19 cellular contexts compared by ENCODE assay signal in genomic region chr17:82869536-82869935, GRCh38. TPM values are rescaled to one million over a fixed set of nuclear protein-coding genes. Genes with fewer than 3 reads are reported as not detected.
DNase-seq lines count a peak whose midpoint lies in the region; ATAC-seq, FAIRE-seq and TF ChIP-seq lines count a peak whose summit lies in the region.
"Had no signal": no experiment of that assay in that cellular context is flagged by ENCODE, and none has a peak within 500 bp of the region (broad histone marks: within the 10 kb centered on the region; RNA-seq: fewer than 3 reads in every experiment).

No MANE protein-coding gene starts in this region.

- TF ChIP-seq RAD21 in K562 (CRISPR knock-in tag; conservative IDR thresholded peaks at IDR 0.05 in 1 of 2, IDR thresholded peaks at IDR 0.05 in 1 of 2) = no peak

- H3K23ac ChIP-seq in H9 (ENCODE audit: insufficient read length, low read depth, low read length) = no peak overlapping the region

- POLR2A ChIA-PET in K562 (lab: Yijun Ruan, JAX) = interaction anchor here (0.6 to 1.8 kb wide), 3 partner anchors 8 to 31 kb away, joined by 3 to 6 read pairs (median 4); no protein-coding TSS in a partner anchor

- WGBS in H9 (ENCODE audit: extremely low coverage, insufficient read length, low lambda C conversion rate) = no CpG with 5 or more reads among the region's 11 CpGs
- 88% methylated on average over 11 of the region's 11 CpGs for WGBS in K562 (ENCODE audit: insufficient coverage, low coverage, missing lambda C conversion rate)
- WGBS in body of pancreas, 2 donors = 74 to 88% methylated on average over 9 to 10 of the region's 11 CpGs

- TF ChIP-seq CTCF in H9 (conservative IDR thresholded peaks at IDR 0.05) (no peak), K562 (IDR thresholded peaks at IDR 0.05 in 2 of 3, conservative IDR thresholded peaks at IDR 0.05 in 1 of 3; ENCODE audit: insufficient read depth in 2 of 3, low read depth in 1 of 3, low read length in 3 of 3) (no peak), neural progenitor cell (IDR thresholded peaks at IDR 0.05) (no peak), body of pancreas (IDR thresholded peaks at IDR 0.05) (no peak)

- peaks cover 3% of the 10 kb centered on the region for H3K79me1 ChIP-seq in H9 (ENCODE audit: insufficient read depth, low read depth, low read length, poor library complexity, severe bottlenecking)

- H3K27ac Mint-ChIP-seq in H9 (peak overlapping the region in 2 of 3 experiments; percentile 51 to 82; a peak in 3 of 7 replicates), neural progenitor cell (peak overlapping the region; percentile 37)

- ATAC-seq in K562 = no peak
- no peak for ATAC-seq in body of pancreas
- no peak for ATAC-seq in HG02973 (IDR thresholded peaks at IDR 0.05; ENCODE audit: unreplicated experiment)
- ATAC-seq: A549 had no signal

- no peak overlapping the region for H4K8ac ChIP-seq in H9 (replicated peaks; ENCODE audit: insufficient read length, low read depth, low read length)

- intact Hi-C loops in K562 (cut with micrococcal nuclease) = no loop called here
- intact Hi-C loops in body of pancreas (cut with DNase I) = no loop called here

- no peaks in the 10 kb centered on the region for H3K9me1 ChIP-seq in K562 (ENCODE audit: control insufficient read depth, insufficient read depth, low read length)

- H3K9me3 ChIP-seq in BLaER1 (no peaks in the 10 kb centered on the region), H9 (ENCODE audit: control insufficient read depth, low read depth, low read length) (no peaks in the 10 kb centered on the region), K562 (replicated peaks; ENCODE audit: control insufficient read depth, insufficient read depth, low read depth, low read length) (no peaks in the 10 kb centered on the region), neural progenitor cell (ENCODE audit: low read depth) (no peaks in the 10 kb centered on the region), body of pancreas (no peaks in the 10 kb centered on the region)
- H3K9me3 ChIP-seq: A549, MG63, Peyer's patch had no signal

- H3K4me3 ChIP-seq in BLaER1 = peak overlapping the region; percentile 54
- H3K4me3 ChIP-seq in K562 = no peak overlapping the region
- H3K4me3 ChIP-seq in neural progenitor cell = no peak overlapping the region
- no peak overlapping the region for H3K4me3 ChIP-seq in body of pancreas
- H3K4me3 ChIP-seq: A549, MG63, Peyer's patch had no signal

- no peak overlapping the region for H3K18ac ChIP-seq in H9 (ENCODE audit: insufficient read length, low read depth, low read length)

- peaks cover 3% of the 10 kb centered on the region for H3K23me2 ChIP-seq in H9 (ENCODE audit: insufficient read length, low read depth, low read length, poor library complexity, severe bottlenecking)

- H3K4me1 ChIP-seq in BLaER1 (peaks cover 99% of the 10 kb centered on the region), H9 (ENCODE audit: insufficient read depth, low read length) (no peaks in the 10 kb centered on the region), K562 (replicated peaks in 1 of 2; ENCODE audit: control insufficient read depth in 2 of 2, insufficient read depth in 2 of 2, low read length in 2 of 2) (peaks cover 20 to 78% of the 10 kb centered on the region in 2 experiments), neural progenitor cell (peaks cover 14% of the 10 kb centered on the region), body of pancreas (no peaks in the 10 kb centered on the region)
- H3K4me1 ChIP-seq: A549 had no signal

- H3K9ac ChIP-seq in BLaER1 = peak overlapping the region; percentile 79
- H3K9ac ChIP-seq in H9 (ENCODE audit: extremely low read depth, insufficient read length, low read length) = no peak overlapping the region
- H3K9ac ChIP-seq in K562 (ENCODE audit: insufficient read depth in 1 of 2, low read depth in 2 of 2, low read length in 2 of 2) = peak overlapping the region; percentile 42 to 73; a peak in 2 of 4 replicates
- H3K9ac ChIP-seq in neural progenitor cell = peak overlapping the region; percentile 32
- H3K9ac ChIP-seq: KMS-11 had no signal

- H2BK15ac ChIP-seq in H9 (ENCODE audit: low read depth, low read length) = no peak overlapping the region

- in situ Hi-C loops in K562 (cut with MboI) = no loop called here

- TF ChIP-seq EP300 in K562 (IDR thresholded peaks at IDR 0.05; ENCODE audit: low read length) = no peak

- H3K79me2 ChIP-seq in H9 (ENCODE audit: insufficient read depth, low read length) (no peaks in the 10 kb centered on the region; the same call in 1 of the 2 replicates), K562 (ENCODE audit: control insufficient read depth, insufficient read depth, low read length) (peaks cover 30% of the 10 kb centered on the region), neural progenitor cell (ENCODE audit: low read depth) (peaks cover 19% of the 10 kb centered on the region)

- FAIRE-seq in K562 (lab: Jason Lieb, UNC) = no peak
- FAIRE-seq: A549 had no signal

- H2BK20ac ChIP-seq in H9 (ENCODE audit: low read depth, low read length, poor library complexity, severe bottlenecking) = no peak overlapping the region

- H3K27me3 Mint-ChIP-seq in H9 (ENCODE audit: low read depth) (no peaks in the 10 kb centered on the region; the same call in 1 of the 2 replicates), neural progenitor cell (ENCODE audit: insufficient read depth, low read depth) (peaks cover 4% of the 10 kb centered on the region)
- H3K27me3 Mint-ChIP-seq: CD4-positive, alpha-beta memory T cell had no signal

- H4K20me1 ChIP-seq in BLaER1 = peaks cover 68% of the 10 kb centered on the region
- H4K20me1 ChIP-seq in H9 (ENCODE audit: control insufficient read depth, insufficient read depth, insufficient read length) = no peaks in the 10 kb centered on the region
- no peaks in the 10 kb centered on the region for H4K20me1 ChIP-seq in K562 (replicated peaks; ENCODE audit: control insufficient read depth, insufficient read depth, low read length)
- H4K20me1 ChIP-seq in neural progenitor cell (ENCODE audit: low read depth) = peaks cover 35% of the 10 kb centered on the region

- H2AK5ac ChIP-seq in H9 (ENCODE audit: insufficient read length, low read length) = no peak overlapping the region

- H3K9me3 Mint-ChIP-seq in H9 (no peaks in the 10 kb centered on the region), neural progenitor cell (no peaks in the 10 kb centered on the region)
- H3K9me3 Mint-ChIP-seq: CD4-positive, alpha-beta memory T cell had no signal

- H3K4me3 Mint-ChIP-seq in H9 = no peak overlapping the region
- no peak overlapping the region for H3K4me3 Mint-ChIP-seq in neural progenitor cell
- H3K4me3 Mint-ChIP-seq: CD4-positive, alpha-beta memory T cell had no signal

- H3K4me1 Mint-ChIP-seq in H9 = peaks cover 0 to 9% of the 10 kb centered on the region in 2 experiments; a peak in 3 of 4 replicates
- peaks cover 23% of the 10 kb centered on the region for H3K4me1 Mint-ChIP-seq in neural progenitor cell

- H3K27me3 ChIP-seq in BLaER1 (peaks cover 5% of the 10 kb centered on the region; the same call in 1 of the 2 replicates), H9 (ENCODE audit: insufficient read depth, low read length) (no peaks in the 10 kb centered on the region), K562 (ENCODE audit: control insufficient read depth in 2 of 2, insufficient read depth in 2 of 2, low read length in 2 of 2) (no peaks in the 10 kb centered on the region), neural progenitor cell (no peaks in the 10 kb centered on the region), body of pancreas (no peaks in the 10 kb centered on the region)
- H3K27me3 ChIP-seq: MG63, Peyer's patch had no signal

- TF ChIP-seq POLR2A in K562 (conservative IDR thresholded peaks at IDR 0.05) (no peak), body of pancreas (IDR thresholded peaks at IDR 0.05) (no peak)

- H3K14ac ChIP-seq in H9 (ENCODE audit: insufficient read depth, low read length) = no peak overlapping the region; the same call in 1 of the 2 replicates

- no peak overlapping the region for H3K56ac ChIP-seq in H9 (ENCODE audit: insufficient read length, low read depth, low read length)

- BruUV-seq in K562 (replicated peaks; lab: Mats Ljungman, UMichigan) = no TSS peak

- H3K27ac ChIP-seq in BLaER1 (peak overlapping the region; percentile 92), H9 (ENCODE audit: insufficient read length, low read depth, low read length) (no peak overlapping the region), K562 (ENCODE audit: extremely low read depth, low read depth, low read length) (no peak overlapping the region; the same call in 2 of the 3 replicates), neural progenitor cell (no peak overlapping the region), body of pancreas (no peak overlapping the region)
- H3K27ac ChIP-seq: A549, KMS-11, Peyer's patch had no signal

- no peak overlapping the region for H2BK5ac ChIP-seq in H9 (ENCODE audit: insufficient read length, low read length)

- peaks cover 1% of the 10 kb centered on the region for H3F3A ChIP-seq in neural progenitor cell (ENCODE audit: low read depth)

- DNase-seq in H9 (no peak), K562 (ENCODE audit: extremely low read depth in 1 of 4, low spot score in 3 of 4) (no peak), neural progenitor cell (ENCODE audit: low spot score) (no peak), body of pancreas (no peak), NCI-H146 treated with DMSO at 0.1 percent for 48 hours (lab: John Stamatoyannopoulos, UW; ENCODE audit: unreplicated experiment) (no peak), ureter (ENCODE audit: low spot score) (no peak)
- DNase-seq: CD4-positive, alpha-beta memory T cell; DMS79; GDM1; MG63; NCI-H1092 treated with DMSO at 0.1 percent for 48 hours; NCI-H187; NCI-H748 treated with DMSO at 0.1 percent for 48 hours; Peyer's patch had no signal

- H2AFZ ChIP-seq in H9 (ENCODE audit: low read length) (no peak overlapping the region), K562 (ENCODE audit: low read depth, low read length) (no peak overlapping the region), neural progenitor cell (replicated peaks) (no peak overlapping the region)

- H4K5ac ChIP-seq in H9 (ENCODE audit: insufficient read length, low read depth, low read length) = no peak overlapping the region

- H3T11ph ChIP-seq in H9 (ENCODE audit: low read length) = no peak overlapping the region

- H4K91ac ChIP-seq in H9 (ENCODE audit: insufficient read length, low read depth, low read length) = no peak overlapping the region

- H3K36me3 Mint-ChIP-seq in H9 (ENCODE audit: insufficient read depth in 1 of 3, low read depth in 3 of 3) (peaks cover 9 to 29% (median 27%) of the 10 kb centered on the region in 3 experiments; a peak in 5 of 7 replicates), neural progenitor cell (peaks cover 17% of the 10 kb centered on the region)

- peaks cover 5% of the 10 kb centered on the region; the same call in 1 of the 2 replicates for H3K36me3 ChIP-seq in BLaER1
- H3K36me3 ChIP-seq in K562 (ENCODE audit: control insufficient read depth, insufficient read depth, low read length) = peaks cover 32% of the 10 kb centered on the region; the same call in 2 of the 3 replicates
- no peaks in the 10 kb centered on the region for H3K36me3 ChIP-seq in neural progenitor cell
- peaks cover 0 to 4% of the 10 kb centered on the region in 2 donors for H3K36me3 ChIP-seq in body of pancreas (replicated peaks in 1 of 2; ENCODE audit: insufficient read depth in 1 of 2, low read depth in 2 of 2)

- H2BK120ac ChIP-seq in H9 (ENCODE audit: low read depth, low read length, poor library complexity, severe bottlenecking) = no peak overlapping the region

- CTCF ChIA-PET in K562 (lab: Yijun Ruan, JAX; ENCODE audit: low intra/inter-chr PET ratio) = no interaction called here

- H2BK12ac ChIP-seq in H9 (ENCODE audit: insufficient read length, low read depth, low read length) = no peak overlapping the region

- H3K4me2 ChIP-seq in BLaER1 (peak overlapping the region; percentile 100), H9 (ENCODE audit: insufficient read depth, insufficient read length, low read length) (no peak overlapping the region), K562 (ENCODE audit: insufficient read depth, low read length) (peak overlapping the region; percentile 73; the same call in 1 of the 2 replicates), neural progenitor cell (no peak overlapping the region)
- H3K4me2 ChIP-seq: A549, KMS-11 had no signal

- H3K4ac ChIP-seq in H9 (ENCODE audit: low read depth, low read length) = no peak overlapping the region

RNA-seq across cellular contexts. Expression of gene ZNF750, which starts 29.7 kb away (rescaled TPM):
- total RNA-seq in H9 (2021) = 0.09 TPM in 1 of 2 replicates, not detected in the other
- not detected in 2 replicates for total RNA-seq in K562 (2011; cell fraction: chromatin; rRNA removed; ENCODE audit: low replicate concordance)
- total RNA-seq in K562 (2011; cell fraction: nucleolus; rRNA removed) = not detected in 2 replicates
- not detected in 2 replicates for total RNA-seq in K562 (2011; cell fraction: nucleoplasm; rRNA removed)
- total RNA-seq in K562 (2014; rRNA removed) = not detected in 2 replicates
- total RNA-seq in K562 (2014; rRNA removed; fragmentation: Illumina TruSeq; extraction: Trizol) = not detected in 2 replicates
- not detected in 2 replicates for total RNA-seq in K562 (2015; rRNA removed; fragmentation: Illumina TruSeq; extraction: Trizol)
- total RNA-seq in K562 (2021) = not detected in 2 replicates
- polyA plus RNA-seq in K562 (2011; rRNA removed) = not detected in 2 replicates
- not detected in 2 replicates for polyA plus RNA-seq in K562 (2011; cell fraction: cytosol; rRNA removed)
- polyA plus RNA-seq in K562 (2011; cell fraction: nucleus; rRNA removed) = not detected in 2 replicates
- polyA plus RNA-seq in K562 (2012) = 0.07 TPM in 2 replicates
- polyA plus RNA-seq in K562 (2014; fragmentation: Illumina TruSeq; extraction: Trizol) = not detected in 2 replicates
- not detected for polyA plus RNA-seq in K562 (2014; fragmentation: Nextera tagmentation; extraction: Ambion mirVana)
- not detected in 2 replicates for polyA plus RNA-seq in K562 (2014; rRNA removed)
- polyA minus RNA-seq in K562 (2011; rRNA and poly(A)+ RNA removed) = not detected in 2 replicates
- not detected in 2 replicates for polyA minus RNA-seq in K562 (2011; cell fraction: cytosol; rRNA and poly(A)+ RNA removed)
- not detected in 2 replicates for polyA minus RNA-seq in K562 (2011; cell fraction: nucleus; rRNA and poly(A)+ RNA removed)
- not detected in 2 replicates for total RNA-seq in neural progenitor cell (ENCODE audit: low replicate concordance)
- total RNA-seq in body of pancreas = not detected
- 19.3 TPM for total RNA-seq in ureter
- total RNA-seq: CD4-positive, alpha-beta memory T cell; H4; Peyer's patch had no signal
- polyA plus RNA-seq: A549; CD4-positive, alpha-beta memory T cell had no signal

Comparison
In these comparisons a context has a peak if more than half of its experiments do, and no peak if none do; other contexts are left out.
1. H3K4me2 ChIP-seq: peak in BLaER1 (single experiment) and K562 (single experiment); none in H9 (single experiment) and neural progenitor cell (single experiment).
2. RNA of gene ZNF750, which starts 29.7 kb away (total RNA-seq): 19.3 TPM in ureter (single experiment); 0.09 TPM in H9, not detected in K562, not detected in neural progenitor cell and not detected in body of pancreas; every median in the first group is over 10 times any median in the second.